ENCODE assay signal across 21 cellular contexts in genomic region chr12:127260959-127261358, GRCh38.
"Had no signal": no experiment of that assay in that cellular context is flagged by ENCODE, and none has a peak within 500 bp of the region (broad histone marks: within the 10 kb centered on the region; RNA-seq: fewer than 3 reads in every experiment).

No MANE protein-coding gene starts in this region.

- H3K36me3 ChIP-seq: esophagus muscularis mucosa, stomach, thoracic aorta, transverse colon had no signal

- H3K4me2 ChIP-seq: hepatocyte had no signal

- H3K4me3 ChIP-seq: esophagus muscularis mucosa, hepatocyte, lung, psoas muscle, skin epidermis, stomach, thoracic aorta, transverse colon had no signal

- H3K79me2 ChIP-seq: hepatocyte had no signal

- H3K9me3 ChIP-seq: psoas muscle, thoracic aorta, transverse colon had no signal

- H2AFZ ChIP-seq: hepatocyte had no signal

- H3K27ac ChIP-seq: epithelial cell of prostate, esophagus muscularis mucosa, foreskin keratinocyte, hepatocyte, psoas muscle, skin epidermis, stomach, thoracic aorta, transverse colon had no signal

- DNase-seq: effector memory CD8-positive, alpha-beta T cell; foreskin keratinocyte; head of caudate nucleus; left colon; left ventricle myocardium superior; naive thymus-derived CD4-positive, alpha-beta T cell; nephron progenitor cell; psoas muscle; retina; stimulated activated CD4-positive, alpha-beta T cell treated with anti-CD3 and anti-CD28 coated beads, Interleukin-2, amount 100 ng/mL, for 24 hours; stimulated activated naive CD4-positive, alpha-beta T cell; stomach; substantia nigra; transverse colon had no signal

- H3K4me1 ChIP-seq: esophagus muscularis mucosa, foreskin keratinocyte, psoas muscle, stomach, transverse colon had no signal

- H3K27me3 ChIP-seq: esophagus muscularis mucosa, foreskin keratinocyte, hepatocyte, stomach, transverse colon had no signal

- ATAC-seq: effector memory CD8-positive, alpha-beta T cell; foreskin keratinocyte; left colon; left ventricle myocardium superior; naive thymus-derived CD4-positive, alpha-beta T cell; psoas muscle; sciatic nerve had no signal
